12 cellular contexts compared by ENCODE assay signal in genomic region chr11:927871-928270, GRCh38. TPM values are rescaled to one million over a fixed set of nuclear protein-coding genes. Genes with fewer than 3 reads are reported as not detected.
A peak's percentile ranks its signal among the peaks of the same experiment; 100 is the strongest.
DNase-seq lines count a peak whose midpoint lies in the region; TF ChIP-seq lines count a peak whose summit lies in the region.
"Had no signal": no experiment of that assay in that cellular context is flagged by ENCODE, and none has a peak within 500 bp of the region (broad histone marks: within the 10 kb centered on the region; RNA-seq: fewer than 3 reads in every experiment).

No MANE protein-coding gene starts in this region.

- H3K9me3 ChIP-seq in effector memory CD4-positive, alpha-beta T cell (ENCODE audit: control insufficient read depth, low read length), result no peaks in the 10 kb centered on the region
- H3K9me3 ChIP-seq in adrenal gland (replicated peaks in 1 of 3), result no peaks in the 10 kb centered on the region
- H3K9me3 ChIP-seq: tibial artery had no signal

- DNase-seq in activated CD8-positive, alpha-beta memory T cell treated with anti-CD3 and anti-CD28 coated beads, Interleukin-2, amount 50 U/mL, for 4 hours, result peak; percentile 39
- DNase-seq in activated CD8-positive, alpha-beta memory T cell treated with anti-CD3 and anti-CD28 coated beads for 24 hours, result no peak
- DNase-seq in activated CD4-positive, alpha-beta T cell treated with anti-CD3 and anti-CD28 coated beads for 48 hours, result peak; percentile 28
- peak; percentile 25 to 35 (median 30) for DNase-seq in effector memory CD4-positive, alpha-beta T cell
- no peak for DNase-seq in HK-2 (ENCODE audit: unreplicated experiment)
- no peak for DNase-seq in HPDE6-E6E7 (ENCODE audit: extremely low spot score)
- DNase-seq in adrenal gland, result no peak
- DNase-seq: NCI-H1694; SHP77; stimulated activated CD4-positive, alpha-beta T cell treated with anti-CD3 and anti-CD28 coated beads, Interleukin-1b, Interleukin-23, amount 100 ng/mL, for 48 hours; tibial artery had no signal

- no peak overlapping the region for H3K27ac Mint-ChIP-seq in stimulated activated naive CD8-positive, alpha-beta T cell treated with anti-CD3 and anti-CD28 coated beads, Interleukin-15, Interleukin-2, amounts not matched to agents 100 ng/mL and 50 ng/mL, for 24 hours

- no peaks in the 10 kb centered on the region for H3K27me3 ChIP-seq in effector memory CD4-positive, alpha-beta T cell (replicated peaks; ENCODE audit: control insufficient read depth, insufficient read depth, low read length, poor library complexity, severe bottlenecking)
- no peaks in the 10 kb centered on the region for H3K27me3 ChIP-seq in adrenal gland
- H3K27me3 ChIP-seq: tibial artery had no signal

- 51 to 75% (median 70%) methylated on average over 7 of the region's 7 CpGs for WGBS in adrenal gland, 4 donors

- H3K36me3 Mint-ChIP-seq in stimulated activated naive CD8-positive, alpha-beta T cell treated with anti-CD3 and anti-CD28 coated beads, Interleukin-15, Interleukin-2, amounts not matched to agents 100 ng/mL and 50 ng/mL, for 24 hours (ENCODE audit: low read depth), result peaks cover 11% of the 10 kb centered on the region

- H3K27ac ChIP-seq in effector memory CD4-positive, alpha-beta T cell (ENCODE audit: insufficient read depth, low read length, poor library complexity, severe bottlenecking), result peak overlapping the region; percentile 35
- H3K27ac ChIP-seq in adrenal gland, result peak overlapping the region in 2 of 5 donors; percentile 7 to 88

- intact Hi-C loops in adrenal gland (cut with DNase I), result no loop called here

- H3K4me1 Mint-ChIP-seq in stimulated activated naive CD8-positive, alpha-beta T cell treated with anti-CD3 and anti-CD28 coated beads, Interleukin-15, Interleukin-2, amounts not matched to agents 100 ng/mL and 50 ng/mL, for 24 hours (ENCODE audit: low read depth), result peaks cover 49% of the 10 kb centered on the region

- no peak for TF ChIP-seq POLR2A in adrenal gland (IDR thresholded peaks at IDR 0.05)

- peak overlapping the region; percentile 39 for H3K4me3 Mint-ChIP-seq in stimulated activated naive CD8-positive, alpha-beta T cell treated with anti-CD3 and anti-CD28 coated beads, Interleukin-15, Interleukin-2, amounts not matched to agents 100 ng/mL and 50 ng/mL, for 24 hours

- no peaks in the 10 kb centered on the region for H3K36me3 ChIP-seq in effector memory CD4-positive, alpha-beta T cell (ENCODE audit: control insufficient read depth, insufficient read depth, low read length)
- no peaks in the 10 kb centered on the region for H3K36me3 ChIP-seq in adrenal gland (replicated peaks in 1 of 2)
- H3K36me3 ChIP-seq: tibial artery had no signal

- H3K27me3 Mint-ChIP-seq in stimulated activated naive CD8-positive, alpha-beta T cell treated with anti-CD3 and anti-CD28 coated beads, Interleukin-15, Interleukin-2, amounts not matched to agents 100 ng/mL and 50 ng/mL, for 24 hours, result no peaks in the 10 kb centered on the region

- TF ChIP-seq CTCF in adrenal gland (IDR thresholded peaks at IDR 0.05), result no peak

- H3K9me3 Mint-ChIP-seq in stimulated activated naive CD8-positive, alpha-beta T cell treated with anti-CD3 and anti-CD28 coated beads, Interleukin-15, Interleukin-2, amounts not matched to agents 100 ng/mL and 50 ng/mL, for 24 hours, result no peaks in the 10 kb centered on the region

- H3K4me1 ChIP-seq in effector memory CD4-positive, alpha-beta T cell (ENCODE audit: control insufficient read depth, insufficient read depth, low read length, poor library complexity, severe bottlenecking), result peaks cover 34% of the 10 kb centered on the region
- peaks cover 8 to 58% of the 10 kb centered on the region in 2 donors for H3K4me1 ChIP-seq in adrenal gland (replicated peaks in 1 of 2)

- H3K4me3 ChIP-seq in effector memory CD4-positive, alpha-beta T cell (ENCODE audit: insufficient read depth, low read depth, low read length, poor library complexity, severe bottlenecking), result peak overlapping the region; percentile 19
- H3K4me3 ChIP-seq in adrenal gland, result no peak overlapping the region
- H3K4me3 ChIP-seq: tibial artery had no signal

RNA-seq across cellular contexts. Expression of gene AP2A2, which starts 2.2 kb away (rescaled TPM):
- total RNA-seq in adrenal gland, result 100 to 1,000 TPM in 3 of 8 donors, 10 to 100 TPM in 5; 38.5 to 115 (median 79.1) TPM
- polyA plus RNA-seq in adrenal gland, result 10 to 100 TPM; 28.6 to 98.5 (median 71.4) TPM

RNA-seq across cellular contexts. Expression of gene CHID1, which starts 17.3 kb away (rescaled TPM):
- 100 to 1,000 TPM in 5 of 8 donors, 10 to 100 TPM in 3; 93.1 to 220 (median 110) TPM for total RNA-seq in adrenal gland
- 10 to 100 TPM; 39.2 to 60.1 (median 56.3) TPM for polyA plus RNA-seq in adrenal gland

Comparison
In these comparisons a context has a peak if more than half of its experiments do, and no peak if none do; other contexts are left out.
1. DNase-seq: peak in activated CD8-positive, alpha-beta memory T cell treated with anti-CD3 and anti-CD28 coated beads, Interleukin-2, amount 50 U/mL, for 4 hours (single experiment), activated CD4-positive, alpha-beta T cell treated with anti-CD3 and anti-CD28 coated beads for 48 hours (single experiment) and effector memory CD4-positive, alpha-beta T cell (3 of 3); none in activated CD8-positive, alpha-beta memory T cell treated with anti-CD3 and anti-CD28 coated beads for 24 hours (single experiment), HK-2 (single experiment), HPDE6-E6E7 (single experiment) and adrenal gland (0 of 7).